18 cellular contexts compared by ENCODE assay signal in genomic region chr21:23986214-23986613, GRCh38.
"Had no signal": no experiment of that assay in that cellular context is flagged by ENCODE, and none has a peak within 500 bp of the region (broad histone marks: within the 10 kb centered on the region; RNA-seq: fewer than 3 reads in every experiment).

No MANE protein-coding gene starts in this region.

- H3K9me3 Mint-ChIP-seq: natural killer cell treated with Interleukin-12 subunit alpha and Interleukin-12 subunit beta and Interleukin-15 and Interleukin-18, amount 100 ng/mL, for 72 hours had no signal

- H3K27me3 Mint-ChIP-seq: naive B cell; natural killer cell treated with Interleukin-12 subunit alpha and Interleukin-12 subunit beta and Interleukin-15 and Interleukin-18, amount 100 ng/mL, for 72 hours; progenitor cell of endocrine pancreas; stimulated activated memory B cell treated with anti-CD40 and anti-IgM and Interleukin-4, amounts not matched to agents 10 μg/mL and 1 μg/mL and 100 μg/mL, for 72 hours had no signal

- H3K4me1 Mint-ChIP-seq: mesothelial cell of epicardium; stimulated activated memory B cell treated with anti-CD40 and anti-IgM and Interleukin-4, amounts not matched to agents 10 μg/mL and 1 μg/mL and 100 μg/mL, for 72 hours had no signal

- H3K4me3 Mint-ChIP-seq: mesothelial cell of epicardium; natural killer cell treated with Interleukin-12 subunit alpha and Interleukin-12 subunit beta and Interleukin-15 and Interleukin-18, amount 100 ng/mL, for 72 hours; stimulated activated memory B cell treated with anti-CD40 and anti-IgM and Interleukin-4, amounts not matched to agents 10 μg/mL and 1 μg/mL and 100 μg/mL, for 72 hours had no signal

- H3K36me3 Mint-ChIP-seq: mesothelial cell of epicardium; natural killer cell treated with Interleukin-12 subunit alpha and Interleukin-12 subunit beta and Interleukin-15 and Interleukin-18, amount 100 ng/mL, for 72 hours had no signal

- ATAC-seq: natural killer cell treated with Interleukin-12 subunit alpha and Interleukin-12 subunit beta and Interleukin-15 and Interleukin-18, amount 100 ng/mL, for 72 hours; stimulated activated memory B cell treated with anti-CD40 and anti-IgM and Interleukin-4, amounts not matched to agents 10 μg/mL and 1 μg/mL and 100 μg/mL, for 72 hours; upper lobe of right lung had no signal

- DNase-seq: islet precursor cell; left ventricle myocardium inferior; mesendoderm; naive B cell; ovary; right lobe of liver; stimulated activated CD4-positive, alpha-beta T cell treated with anti-CD3 and anti-CD28 coated beads, Interleukin-1b, Interleukin-23, amount 100 ng/mL, for 48 hours; stimulated activated CD4-positive, alpha-beta T cell treated with anti-CD3 and anti-CD28 coated beads, Interleukin-2, amount 100 ng/mL, for 48 hours; stimulated activated CD4-positive, alpha-beta T cell treated with anti-CD3 and anti-CD28 coated beads, Interleukin-4, amount 100 ng/mL, for 4 hours; stimulated activated CD8-positive, alpha-beta memory T cell treated with anti-CD3 and anti-CD28 coated beads, Interleukin-4, amount 100 ng/mL, for 48 hours; stimulated activated naive CD4-positive, alpha-beta T cell treated with Interleukin-2 at 50 U/mL for 16 hours; tibial artery; trophoblast cell; upper lobe of right lung had no signal
